ENCODE assay signal across 3 cellular contexts in the genomic region with DNA sequence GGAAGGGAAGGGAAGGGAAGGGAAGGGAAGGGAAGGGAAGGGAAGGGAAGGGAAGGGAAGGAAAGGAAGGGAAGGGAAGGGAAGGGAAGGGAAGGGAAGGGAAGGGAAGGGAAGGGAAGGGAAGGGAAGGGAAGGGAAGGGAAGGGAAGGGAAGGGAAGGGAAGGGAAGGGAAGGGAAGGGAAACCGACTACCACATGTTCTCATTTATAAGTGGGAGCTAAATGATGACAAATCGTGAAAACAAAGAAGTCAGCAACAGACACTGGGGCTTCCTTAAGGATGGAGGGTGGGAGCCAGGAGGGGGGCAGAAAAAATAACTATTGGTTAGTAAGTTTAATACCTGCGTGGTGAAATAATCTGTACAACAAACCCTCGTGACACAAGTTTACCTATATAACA. TPM values are rescaled to one million over a fixed set of nuclear protein-coding genes. Genes with fewer than 3 reads are reported as not detected.
DNase-seq lines count a peak whose midpoint lies in the region; ATAC-seq, FAIRE-seq and TF ChIP-seq lines count a peak whose summit lies in the region.
"Not testable (repeated sequence)": the region's sequence is repeated elsewhere in the genome, so short reads cannot be mapped to it uniquely, and the experiment has no call there.

No MANE protein-coding gene starts in this region.

- not testable (repeated sequence) for H3K4me3 ChIP-seq in HEK293 (ENCODE audit: low read depth, low read length); HepG2 (replicated peaks in 1 of 3; ENCODE audit: insufficient read depth in 1 of 3, low read depth in 2 of 3, low read length in 3 of 3)

- WGBS in HepG2 (ENCODE audit: low lambda C conversion rate), result 56% methylated on average over 4 of the region's 4 CpGs

- not testable (repeated sequence) for H3K9me3 Mint-ChIP-seq in central memory CD8-positive, alpha-beta T cell

- H3K4me1 Mint-ChIP-seq in central memory CD8-positive, alpha-beta T cell, result not testable (repeated sequence)

- H3K27ac Mint-ChIP-seq in central memory CD8-positive, alpha-beta T cell (ENCODE audit: low read depth), result peak overlapping the region; percentile 63

- not testable (repeated sequence) for H3K27me3 ChIP-seq in HepG2 (ENCODE audit: control insufficient read depth in 1 of 2, insufficient read depth in 2 of 2, low read length in 2 of 2)

- in situ Hi-C loops in HepG2 (cut with HindIII; ENCODE audit: extremely low pct_ligation_motif_present, low pct_unique_long_range_greater_than_20kb), result not testable (repeated sequence)

- TF ChIP-seq POLR2A in HepG2 (IDR thresholded peaks at IDR 0.05; ENCODE audit: insufficient read depth in 1 of 2, low read depth in 2 of 2, low read length in 2 of 2), result not testable (repeated sequence)

- POLR2A ChIA-PET in HEK293 (lab: Yijun Ruan, JAX), result interaction anchor here (0.5 kb wide), 1 partner anchor 19 kb away, joined by 6 read pairs; no protein-coding TSS in a partner anchor
- POLR2A ChIA-PET in HepG2 (lab: Yijun Ruan, JAX), result not testable (repeated sequence)

- not testable (repeated sequence) for TF ChIP-seq RAD21 in HepG2 (CRISPR knock-in tag; IDR thresholded peaks at IDR 0.05)

- H2AFZ ChIP-seq in HepG2 (ENCODE audit: low read length), result not testable (repeated sequence)

- not testable (repeated sequence) for BruUV-seq in HepG2 (replicated peaks; lab: Mats Ljungman, UMichigan)

- H3K9ac ChIP-seq in HepG2 (ENCODE audit: insufficient read depth, low read depth, low read length), result not testable (repeated sequence)

- H3K36me3 Mint-ChIP-seq in central memory CD8-positive, alpha-beta T cell (ENCODE audit: insufficient read depth), result not testable (repeated sequence)

- H3K9me3 ChIP-seq in HEK293 (ENCODE audit: control insufficient read depth, insufficient read depth, low read depth, low read length); HepG2 (ENCODE audit: low read length): not testable (repeated sequence)

- not testable (repeated sequence) for H3K79me2 ChIP-seq in HepG2 (ENCODE audit: insufficient read depth, low read length)

- DNase-seq in central memory CD8-positive, alpha-beta T cell (ENCODE audit: low spot score in 2 of 2); HepG2 (ENCODE audit: low spot score): not testable (repeated sequence)

- intact Hi-C loops in HepG2 (cut with micrococcal nuclease; ENCODE audit: unreplicated experiment), result not testable (repeated sequence)

- not testable (repeated sequence) for ATAC-seq in central memory CD8-positive, alpha-beta T cell (replicated peaks; ENCODE audit: extremely low read depth, poor library complexity, severe bottlenecking); HepG2

- not testable (repeated sequence) for FAIRE-seq in HepG2 (lab: Jason Lieb, UNC)

- H3K27me3 Mint-ChIP-seq in central memory CD8-positive, alpha-beta T cell, result not testable (repeated sequence)

- H3K27ac ChIP-seq in HEK293 (ENCODE audit: extremely low read depth, low read depth, low read length); HepG2 (ENCODE audit: extremely low read length, insufficient read depth, low read length): not testable (repeated sequence)

- CTCF ChIA-PET in HEK293 (lab: Yijun Ruan, JAX), result interaction anchor here (1.3 to 1.6 kb wide), 2 partner anchors 20 to 156 kb away, joined by 3 to 4 read pairs; no protein-coding TSS in a partner anchor
- CTCF ChIA-PET in HepG2 (lab: Yijun Ruan, JAX; ENCODE audit: low intra/inter-chr PET ratio, low total read pairs), result not testable (repeated sequence)

- H3K4me1 ChIP-seq in HEK293 (ENCODE audit: control insufficient read depth, insufficient read depth, low read length); HepG2 (ENCODE audit: insufficient read depth, low read length): not testable (repeated sequence)

- TF ChIP-seq EP300 in HepG2 (IDR thresholded peaks at IDR 0.05; ENCODE audit: low read depth in 2 of 2, low read length in 2 of 2); HepG2 (CRISPR knock-in tag; IDR thresholded peaks at IDR 0.05; ENCODE audit: borderline replicate concordance): not testable (repeated sequence)

- not testable (repeated sequence) for H3K36me3 ChIP-seq in HEK293 (ENCODE audit: control insufficient read depth in 2 of 2, insufficient read depth in 1 of 2, low read length in 2 of 2); HepG2 (replicated peaks in 1 of 2; ENCODE audit: control insufficient read depth in 1 of 2, insufficient read depth in 2 of 2, low read length in 2 of 2)

- not testable (repeated sequence) for H4K20me1 ChIP-seq in HepG2 (ENCODE audit: insufficient read depth, low read length)

- H3K4me2 ChIP-seq in HepG2 (ENCODE audit: low read depth, low read length), result not testable (repeated sequence)

- not testable (repeated sequence) for H3K4me3 Mint-ChIP-seq in central memory CD8-positive, alpha-beta T cell

- TF ChIP-seq CTCF in HEK293 (tag by site-specific recombination; IDR thresholded peaks at IDR 0.05); HepG2 (CRISPR knock-in tag; IDR thresholded peaks at IDR 0.05): not testable (repeated sequence)

TF ChIP-seq in HEK293, 187 proteins besides CTCF, POLR2A, EP300 and RAD21:
- TF ChIP-seq, protein P1, sequence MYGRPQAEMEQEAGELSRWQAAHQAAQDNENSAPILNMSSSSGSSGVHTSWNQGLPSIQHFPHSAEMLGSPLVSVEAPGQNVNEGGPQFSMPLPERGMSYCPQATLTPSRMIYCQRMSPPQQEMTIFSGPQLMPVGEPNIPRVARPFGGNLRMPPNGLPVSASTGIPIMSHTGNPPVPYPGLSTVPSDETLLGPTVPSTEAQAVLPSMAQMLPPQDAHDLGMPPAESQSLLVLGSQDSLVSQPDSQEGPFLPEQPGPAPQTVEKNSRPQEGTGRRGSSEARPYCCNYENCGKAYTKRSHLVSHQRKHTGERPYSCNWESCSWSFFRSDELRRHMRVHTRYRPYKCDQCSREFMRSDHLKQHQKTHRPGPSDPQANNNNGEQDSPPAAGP (tag by site-specific recombination; IDR thresholded peaks at IDR 0.05), result peak; percentile 95

TF ChIP-seq in HepG2, 621 proteins besides CTCF, POLR2A, EP300 and RAD21:
- TF ChIP-seq PCBP1 (IDR thresholded peaks at IDR 0.05; ENCODE audit: borderline replicate concordance, low read depth, low read length) (peak; percentile 93; the same call in 1 of the 2 replicates), PCBP2 (optimal IDR thresholded peaks at IDR 0.05; ENCODE audit: low read depth, low read length, poor library complexity, severe bottlenecking) (peak; percentile 69), HNRNPK (IDR thresholded peaks at IDR 0.05; ENCODE audit: low read depth, low read length, poor library complexity, severe bottlenecking) (peak; percentile 99)
TF ChIP-seq in HepG2: peak in this region for 3; not testable (repeated sequence) for 618.

RNA-seq across cellular contexts. Expression of a gene that starts 55.5 kb away (rescaled TPM):
- total RNA-seq in HepG2 (2016; rRNA removed; fragmentation: Illumina TruSeq; extraction: Trizol), result 4.0 and 7.4 TPM in 2 replicates
- total RNA-seq in HepG2 (2016; cell fraction: cytosol; rRNA removed; fragmentation: Illumina TruSeq; extraction: Trizol; ENCODE audit: low read depth), result 0.61 and 0.62 TPM in 2 replicates
- 4.5 and 5.1 TPM in 2 replicates for total RNA-seq in HepG2 (2016; cell fraction: insoluble cytoplasmic fraction; rRNA removed; fragmentation: Illumina TruSeq; extraction: Trizol)
- 1.4 and 3.2 TPM in 2 replicates for total RNA-seq in HepG2 (2016; cell fraction: membrane; rRNA removed; fragmentation: Illumina TruSeq; extraction: Trizol)
- total RNA-seq in HepG2 (2016; cell fraction: nucleus; rRNA removed; fragmentation: Illumina TruSeq; extraction: Trizol), result 6.2 and 6.7 TPM in 2 replicates
- 4.0 and 4.2 TPM in 2 replicates for polyA plus RNA-seq in HepG2 (2011; rRNA removed)
- polyA plus RNA-seq in HepG2 (2011; cell fraction: cytosol; rRNA removed), result 1.3 and 2.5 TPM in 2 replicates
- 4.0 and 5.4 TPM in 2 replicates for polyA plus RNA-seq in HepG2 (2011; cell fraction: nucleus; rRNA removed)
- polyA plus RNA-seq in HepG2 (2012), result 5.7 and 8.3 TPM in 2 replicates
- polyA plus RNA-seq in HepG2 (2016; cell fraction: cytosol; fragmentation: Illumina TruSeq; extraction: Trizol; ENCODE audit: low read depth), result 0.10 and 0.15 TPM in 2 replicates
- 3.2 and 3.6 TPM in 2 replicates for polyA plus RNA-seq in HepG2 (2016; cell fraction: insoluble cytoplasmic fraction; fragmentation: Illumina TruSeq; extraction: Trizol; ENCODE audit: low read depth)
- polyA plus RNA-seq in HepG2 (2016; cell fraction: membrane; fragmentation: Illumina TruSeq; extraction: Trizol; ENCODE audit: low read depth), result 0.41 and 0.42 TPM in 2 replicates
- 5.6 and 6.1 TPM in 2 replicates for polyA plus RNA-seq in HepG2 (2016; cell fraction: nucleus; fragmentation: Illumina TruSeq; extraction: Trizol; ENCODE audit: insufficient read depth, low read depth)
- polyA minus RNA-seq in HepG2 (2011; rRNA and poly(A)+ RNA removed; ENCODE audit: low replicate concordance), result 3.5 and 7.2 TPM in 2 replicates
- 7.0 and 8.4 TPM in 2 replicates for polyA minus RNA-seq in HepG2 (2011; cell fraction: cytosol; rRNA and poly(A)+ RNA removed)
- polyA minus RNA-seq in HepG2 (2011; cell fraction: nucleus; rRNA and poly(A)+ RNA removed), result 15.8 and 20.4 TPM in 2 replicates
